Comparison of ENCODE assay signal across 8 cellular contexts in genomic region chr10:89426230-89426868, GRCh38. TPM values are rescaled to one million over a fixed set of nuclear protein-coding genes. Genes with fewer than 3 reads are reported as not detected.
DNase-seq lines count a peak whose midpoint lies in the region; ATAC-seq and TF ChIP-seq lines count a peak whose summit lies in the region.

No MANE protein-coding gene starts in this region.

- H3K9me3 ChIP-seq in adipocyte (ENCODE audit: control insufficient read depth, low read length) (no peaks in the 10 kb centered on the region), right atrium auricular region (no peaks in the 10 kb centered on the region), gastrocnemius medialis (no peaks in the 10 kb centered on the region)

- CTCF ChIA-PET in GM10248 (lab: Yijun Ruan, JAX): interaction anchor here (0.6 kb wide), 1 partner anchor 10 kb away, joined by 3 read pairs; no protein-coding TSS in a partner anchor

- H3K27me3 ChIP-seq in ACC112 (ENCODE audit: insufficient read depth, low read length) (no peaks in the 10 kb centered on the region), adipocyte (replicated peaks; ENCODE audit: control insufficient read depth, insufficient read depth, low read length) (no peaks in the 10 kb centered on the region), right atrium auricular region (no peaks in the 10 kb centered on the region), gastrocnemius medialis (no peaks in the 10 kb centered on the region)

- intact Hi-C loops in gastrocnemius medialis (cut with DNase I; ENCODE audit: low total_unique reads): loop anchor here (1.0 to 5.0 kb wide), 3 partner anchors 51 to 275 kb away; partner anchors contain the start of gene KIF20B

- POLR2A ChIA-PET in GM10248 (lab: Yijun Ruan, JAX): no interaction called here

- H3K4me3 ChIP-seq in ACC112 (ENCODE audit: low read depth, low read length) (no peak overlapping the region), adipocyte (ENCODE audit: low read length) (no peak overlapping the region), right atrium auricular region (no peak overlapping the region), gastrocnemius medialis (no peak overlapping the region)

- no peaks in the 10 kb centered on the region for H3K79me2 ChIP-seq in ACC112 (ENCODE audit: control insufficient read depth, insufficient read depth, low read length, unreplicated experiment)

- peaks cover 5% of the 10 kb centered on the region for H3K36me3 ChIP-seq in ACC112 (ENCODE audit: insufficient read depth, low read length)
- H3K36me3 ChIP-seq in adipocyte (ENCODE audit: control insufficient read depth, insufficient read depth, low read length, severe bottlenecking): no peaks in the 10 kb centered on the region
- H3K36me3 ChIP-seq in right atrium auricular region: no peaks in the 10 kb centered on the region
- H3K36me3 ChIP-seq in gastrocnemius medialis: no peaks in the 10 kb centered on the region

- H3K4me1 ChIP-seq in ACC112 (ENCODE audit: control insufficient read depth, insufficient read depth, low read length, unreplicated experiment) (peaks cover 21% of the 10 kb centered on the region), adipocyte (ENCODE audit: control insufficient read depth, insufficient read depth, low read length) (peaks cover 24% of the 10 kb centered on the region), right atrium auricular region (peaks cover 0 to 8% of the 10 kb centered on the region in 2 donors), gastrocnemius medialis (peaks cover 7 to 29% of the 10 kb centered on the region in 2 donors)

- H3K27ac ChIP-seq in ACC112 (ENCODE audit: low read depth, low read length) (peak overlapping the region; percentile 55), right atrium auricular region (no peak overlapping the region), gastrocnemius medialis (no peak overlapping the region)

- TF ChIP-seq CTCF in GM10248 (IDR thresholded peaks at IDR 0.05; ENCODE audit: control extremely low read depth, extremely low read depth, low read depth, missing control alignments) (peak; percentile 79), right atrium auricular region (IDR thresholded peaks at IDR 0.05) (peak; percentile 69 to 89), gastrocnemius medialis (IDR thresholded peaks at IDR 0.05 in 4 of 5, conservative IDR thresholded peaks at IDR 0.05 in 1 of 5) (peak; percentile 75 to 87 (median 83))

- H2AFZ ChIP-seq in ACC112 (ENCODE audit: low read length, unreplicated experiment): no peak overlapping the region

- peak; percentile 83 to 87 for ATAC-seq in gastrocnemius medialis
- no peak for ATAC-seq in GM19328 (IDR thresholded peaks at IDR 0.05; ENCODE audit: unreplicated experiment)

- DNase-seq in GM10248 (ENCODE audit: extremely low spot score) (peak; percentile 44), MV-4-11 (lab: John Stamatoyannopoulos, UW) (peak; percentile 4), adipocyte (ENCODE audit: low read depth) (peak; percentile 81), right atrium auricular region (ENCODE audit: low spot score) (no peak), gastrocnemius medialis (no peak), COLO668 (lab: John Stamatoyannopoulos, UW; ENCODE audit: unreplicated experiment) (no peak)

- TF ChIP-seq POLR2A in gastrocnemius medialis (IDR thresholded peaks at IDR 0.05): no peak

- peak overlapping the region; percentile 40 for H3K9ac ChIP-seq in adipocyte (ENCODE audit: low read length)

- in situ Hi-C loops in gastrocnemius medialis (cut with MboI; ENCODE audit: low sequenced_read_pairs in 4 of 4): loop anchor here (5.0 to 25.0 kb wide), 4 partner anchors 136 to 286 kb away; partner anchors contain the start of gene KIF20B (in 4 of the 4)

RNA-seq across cellular contexts. Expression of gene IFIT5, which starts 12.0 kb away (rescaled TPM):
- total RNA-seq in right atrium auricular region (10 to 100 TPM in 1 of 2 donors, 1 to 10 TPM in 1; 6.9 to 11.1 TPM), gastrocnemius medialis (1 to 10 TPM; 2.4 to 5.5 (median 3.3) TPM)

RNA-seq across cellular contexts. Expression of gene IFIT1, which starts 33.9 kb away (rescaled TPM):
- total RNA-seq in right atrium auricular region (10 to 100 TPM in 1 of 2 donors, 1 to 10 TPM in 1; 6.7 to 10.6 TPM), gastrocnemius medialis (1 to 10 TPM; 1.8 to 8.9 (median 3.0) TPM)

RNA-seq across cellular contexts. Expression of gene IFIT1B, which starts 48.5 kb away (rescaled TPM):
- under 1 TPM in 1 of 2 donors, not detected in 1; 0.24 TPM for total RNA-seq in right atrium auricular region
- total RNA-seq in gastrocnemius medialis: not detected

Comparison
In these comparisons a context has a peak if more than half of its experiments do, and no peak if none do; other contexts are left out.
1. DNase-seq: peak in GM10248 (single experiment), MV-4-11 (single experiment) and adipocyte (single experiment); none in right atrium auricular region (single experiment), gastrocnemius medialis (0 of 2) and COLO668 (single experiment).
2. Peak in every context shown above with its lines, with median percentiles within 50 percentile points of each other: CTCF ChIP-seq.